Comparison of ENCODE assay signal across 22 cellular contexts in genomic region chr16:81675662-81676535, GRCh38.
DNase-seq lines count a peak whose midpoint lies in the region; ATAC-seq and TF ChIP-seq lines count a peak whose summit lies in the region.
"Had no signal": no experiment of that assay in that cellular context is flagged by ENCODE, and none has a peak within 500 bp of the region (broad histone marks: within the 10 kb centered on the region; RNA-seq: fewer than 3 reads in every experiment).

No MANE protein-coding gene starts in this region.

- no peaks in the 10 kb centered on the region for H3K27me3 Mint-ChIP-seq in activated T-helper 17 cell treated with anti-CD3 and anti-CD28 coated beads, Interleukin-2, amount 50 U/mL, for 72 hours
- H3K27me3 Mint-ChIP-seq in nephron progenitor cell (ENCODE audit: low read depth, poor library complexity) (no peaks in the 10 kb centered on the region), type B pancreatic cell (no peaks in the 10 kb centered on the region)
- no peaks in the 10 kb centered on the region for H3K27me3 Mint-ChIP-seq in stimulated activated naive B cell treated with anti-CD40 and anti-IgM and Interleukin-4, amounts not matched to agents 10 μg/mL and 1 μg/mL and 100 μg/mL, for 72 hours
- H3K27me3 Mint-ChIP-seq: activated CD4-positive, alpha-beta T cell treated with anti-CD3 and anti-CD28 coated beads for 36 hours; CD4-positive, CD25-positive, alpha-beta regulatory T cell; naive thymus-derived CD8-positive, alpha-beta T cell had no signal

- H3K9me3 Mint-ChIP-seq in activated naive CD4-positive, alpha-beta T cell treated with anti-CD3 and anti-CD28 coated beads, Interleukin-2, amount 50 U/mL, for 72 hours: no peaks in the 10 kb centered on the region
- H3K9me3 Mint-ChIP-seq in activated T-helper 17 cell treated with anti-CD3 and anti-CD28 coated beads, Interleukin-2, amount 50 U/mL, for 72 hours: no peaks in the 10 kb centered on the region
- H3K9me3 Mint-ChIP-seq in nephron progenitor cell: no peaks in the 10 kb centered on the region
- H3K9me3 Mint-ChIP-seq in type B pancreatic cell: no peaks in the 10 kb centered on the region
- no peaks in the 10 kb centered on the region for H3K9me3 Mint-ChIP-seq in stimulated activated naive B cell treated with anti-CD40 and anti-IgM and Interleukin-4, amounts not matched to agents 10 μg/mL and 1 μg/mL and 100 μg/mL, for 72 hours
- H3K9me3 Mint-ChIP-seq: activated T-helper 1 cell treated with anti-CD3 and anti-CD28 coated beads, Interleukin-12 subunit alpha, Interleukin-12 subunit beta, Interleukin-2, Interleukin-4 antibody, amounts not matched to agents 30 ng/mL and 10 ng/mL and 1 ng/mL, durations not matched to agents 14 hours and 24 hours and 36 hours; naive thymus-derived CD8-positive, alpha-beta T cell had no signal

- DNase-seq in activated naive CD4-positive, alpha-beta T cell treated with anti-CD3 and anti-CD28 coated beads, Interleukin-2, amount 50 U/mL, for 72 hours (ENCODE audit: low spot score in 2 of 2): no peak
- DNase-seq in activated naive CD4-positive, alpha-beta T cell (lab: John Stamatoyannopoulos, UW): no peak
- DNase-seq in nephron progenitor cell (no peak), type B pancreatic cell (ENCODE audit: extremely low spot score, unreplicated experiment) (no peak)
- DNase-seq in stimulated activated CD4-positive, alpha-beta T cell treated with anti-CD3 and anti-CD28 coated beads, Interleukin-2, amount 100 ng/mL, for 24 hours: no peak
- no peak for DNase-seq in stimulated activated naive B cell treated with anti-CD40 and anti-IgM and Interleukin-4, amounts not matched to agents 10 μg/mL and 1 μg/mL and 100 μg/mL, for 72 hours
- DNase-seq: activated CD4-positive, alpha-beta T cell treated with anti-CD3 and anti-CD28 coated beads for 36 hours; activated naive CD4-positive, alpha-beta T cell treated with anti-CD3 and anti-CD28 coated beads, Interleukin-2, amount 50 U/mL, for 16 hours; anterior cingulate cortex; caudate nucleus; CD4-positive, CD25-positive, alpha-beta regulatory T cell; KG1; left ventricle myocardium superior; naive thymus-derived CD8-positive, alpha-beta T cell; NCI-H146; pancreas; substantia nigra had no signal

- no peak for TF ChIP-seq CTCF in nephron progenitor cell (IDR thresholded peaks at IDR 0.05)
- TF ChIP-seq CTCF in type B pancreatic cell (conservative IDR thresholded peaks at IDR 0.05): no peak

- peaks cover 6% of the 10 kb centered on the region for H3K4me1 Mint-ChIP-seq in activated T-helper 17 cell treated with anti-CD3 and anti-CD28 coated beads, Interleukin-2, amount 50 U/mL, for 72 hours
- H3K4me1 Mint-ChIP-seq in nephron progenitor cell: no peaks in the 10 kb centered on the region
- H3K4me1 Mint-ChIP-seq in type B pancreatic cell (ENCODE audit: unreplicated experiment): peaks cover 6% of the 10 kb centered on the region
- H3K4me1 Mint-ChIP-seq in stimulated activated naive B cell treated with anti-CD40 and anti-IgM and Interleukin-4, amounts not matched to agents 10 μg/mL and 1 μg/mL and 100 μg/mL, for 72 hours: peaks cover under 1 to 3% of the 10 kb centered on the region in 2 donors
- H3K4me1 Mint-ChIP-seq: activated CD4-positive, alpha-beta T cell treated with anti-CD3 and anti-CD28 coated beads for 36 hours had no signal

- no peak overlapping the region for H3K4me3 Mint-ChIP-seq in activated T-helper 17 cell treated with anti-CD3 and anti-CD28 coated beads, Interleukin-2, amount 50 U/mL, for 72 hours
- H3K4me3 Mint-ChIP-seq in nephron progenitor cell (no peak overlapping the region), type B pancreatic cell (no peak overlapping the region)
- H3K4me3 Mint-ChIP-seq in stimulated activated naive B cell treated with anti-CD40 and anti-IgM and Interleukin-4, amounts not matched to agents 10 μg/mL and 1 μg/mL and 100 μg/mL, for 72 hours: no peak overlapping the region
- H3K4me3 Mint-ChIP-seq: activated CD4-positive, alpha-beta T cell treated with anti-CD3 and anti-CD28 coated beads for 36 hours; activated T-helper 1 cell treated with anti-CD3 and anti-CD28 coated beads, Interleukin-12 subunit alpha, Interleukin-12 subunit beta, Interleukin-2, Interleukin-4 antibody, amounts not matched to agents 30 ng/mL and 10 ng/mL and 1 ng/mL, durations not matched to agents 14 hours and 24 hours and 36 hours; CD4-positive, CD25-positive, alpha-beta regulatory T cell; naive thymus-derived CD8-positive, alpha-beta T cell had no signal

- H3K27ac Mint-ChIP-seq in activated naive CD4-positive, alpha-beta T cell treated with anti-CD3 and anti-CD28 coated beads, Interleukin-2, amount 50 U/mL, for 72 hours: peak overlapping the region; percentile 38 to 45
- H3K27ac Mint-ChIP-seq in activated T-helper 17 cell treated with anti-CD3 and anti-CD28 coated beads, Interleukin-2, amount 50 U/mL, for 72 hours: peak overlapping the region; percentile 59
- H3K27ac Mint-ChIP-seq in nephron progenitor cell (peak overlapping the region; percentile 51), type B pancreatic cell (peak overlapping the region; percentile 48)
- H3K27ac Mint-ChIP-seq in stimulated activated naive B cell treated with anti-CD40 and anti-IgM and Interleukin-4, amounts not matched to agents 10 μg/mL and 1 μg/mL and 100 μg/mL, for 72 hours: no peak overlapping the region
- H3K27ac Mint-ChIP-seq: activated CD4-positive, alpha-beta T cell treated with anti-CD3 and anti-CD28 coated beads for 36 hours; activated T-helper 1 cell treated with anti-CD3 and anti-CD28 coated beads, Interleukin-12 subunit alpha, Interleukin-12 subunit beta, Interleukin-2, Interleukin-4 antibody, amounts not matched to agents 30 ng/mL and 10 ng/mL and 1 ng/mL, durations not matched to agents 14 hours and 24 hours and 36 hours had no signal

- no peak for ATAC-seq in activated naive CD4-positive, alpha-beta T cell treated with anti-CD3 and anti-CD28 coated beads, Interleukin-2, amount 50 U/mL, for 72 hours
- ATAC-seq in activated T-helper 17 cell treated with anti-CD3 and anti-CD28 coated beads, Interleukin-2, amount 50 U/mL, for 72 hours (replicated peaks): no peak
- no peak for ATAC-seq in HG03469 (IDR thresholded peaks at IDR 0.05; ENCODE audit: unreplicated experiment)
- ATAC-seq in stimulated activated naive B cell treated with anti-CD40 and anti-IgM and Interleukin-4, amounts not matched to agents 10 μg/mL and 1 μg/mL and 100 μg/mL, for 72 hours (replicated peaks): no peak
- ATAC-seq: activated CD4-positive, alpha-beta T cell treated with anti-CD3 and anti-CD28 coated beads for 36 hours; GM12878; HCT116; left ventricle myocardium superior; naive thymus-derived CD8-positive, alpha-beta T cell had no signal

- H3K36me3 Mint-ChIP-seq in activated naive CD4-positive, alpha-beta T cell treated with anti-CD3 and anti-CD28 coated beads, Interleukin-2, amount 50 U/mL, for 72 hours: peaks cover 0 to 9% of the 10 kb centered on the region in 2 donors
- H3K36me3 Mint-ChIP-seq in activated T-helper 17 cell treated with anti-CD3 and anti-CD28 coated beads, Interleukin-2, amount 50 U/mL, for 72 hours (ENCODE audit: low read depth): peaks cover 44% of the 10 kb centered on the region
- H3K36me3 Mint-ChIP-seq in nephron progenitor cell (ENCODE audit: low read depth) (peaks cover 27% of the 10 kb centered on the region), type B pancreatic cell (peaks cover 9% of the 10 kb centered on the region)
- peaks cover 37 to 73% of the 10 kb centered on the region in 2 donors for H3K36me3 Mint-ChIP-seq in stimulated activated naive B cell treated with anti-CD40 and anti-IgM and Interleukin-4, amounts not matched to agents 10 μg/mL and 1 μg/mL and 100 μg/mL, for 72 hours
